ENCODE assay signal across 30 cellular contexts in genomic region chr11:132336781-132337535, GRCh38.
"Had no signal": no experiment of that assay in that cellular context is flagged by ENCODE, and none has a peak within 500 bp of the region (broad histone marks: within the 10 kb centered on the region; RNA-seq: fewer than 3 reads in every experiment).

No MANE protein-coding gene starts in this region.

- H3K4me3 Mint-ChIP-seq: activated CD4-positive, alpha-beta T cell treated with anti-CD3 and anti-CD28 coated beads for 36 hours; activated naive CD8-positive, alpha-beta T cell; effector memory CD8-positive, alpha-beta T cell; nephron; stimulated activated memory B cell treated with anti-CD40 and anti-IgM and Interleukin-4, amounts not matched to agents 10 μg/mL and 1 μg/mL and 100 μg/mL, for 72 hours; stimulated activated naive CD8-positive, alpha-beta T cell treated with anti-CD3 and anti-CD28 coated beads, Interleukin-15, amount 100 ng/mL, for 72 hours; T-helper 2 cell treated with Interferon-gamma antibody and Interleukin-4, amounts not matched to agents 5 μg/mL and 100 μg/mL, for 36 hours; type B pancreatic cell had no signal

- H3K4me1 Mint-ChIP-seq: activated CD4-positive, alpha-beta T cell treated with anti-CD3 and anti-CD28 coated beads for 36 hours; nephron; stimulated activated memory B cell treated with anti-CD40 and anti-IgM and Interleukin-4, amounts not matched to agents 10 μg/mL and 1 μg/mL and 100 μg/mL, for 72 hours; stimulated activated naive CD8-positive, alpha-beta T cell treated with anti-CD3 and anti-CD28 coated beads, Interleukin-15, amount 100 ng/mL, for 72 hours had no signal

- H3K4me1 ChIP-seq: adrenal gland, body of pancreas, gastroesophageal sphincter, sigmoid colon, uterus had no signal

- H3K9me3 ChIP-seq: adrenal gland, body of pancreas, gastroesophageal sphincter, ovary, sigmoid colon, uterus had no signal

- H3K9me3 Mint-ChIP-seq: nephron; T-helper 2 cell treated with Interferon-gamma antibody and Interleukin-4, amounts not matched to agents 5 μg/mL and 100 μg/mL, for 36 hours; type B pancreatic cell had no signal

- H3K27me3 ChIP-seq: adrenal gland, body of pancreas, dorsolateral prefrontal cortex, gastroesophageal sphincter, hepatocyte, ovary, sigmoid colon, uterus had no signal

- H3K27me3 Mint-ChIP-seq: activated CD4-positive, alpha-beta T cell treated with anti-CD3 and anti-CD28 coated beads for 36 hours; effector memory CD8-positive, alpha-beta T cell; stimulated activated memory B cell treated with anti-CD40 and anti-IgM and Interleukin-4, amounts not matched to agents 10 μg/mL and 1 μg/mL and 100 μg/mL, for 72 hours had no signal

- DNase-seq: activated CD4-positive, alpha-beta T cell treated with anti-CD3 and anti-CD28 coated beads for 36 hours; activated CD4-positive, CD25-positive, alpha-beta regulatory T cell; activated effector memory CD4-positive, alpha-beta T cell treated with Interleukin-2 at 50 U/mL for 16 hours; activated naive CD4-positive, alpha-beta T cell treated with Interleukin-2 at 50 U/mL for 16 hours; adrenal gland; aorta; body of pancreas; dorsolateral prefrontal cortex; effector memory CD8-positive, alpha-beta T cell; erythroblast; islet precursor cell; left ventricle myocardium superior; ovary; retina; sigmoid colon; small intestine; stimulated activated CD4-positive, alpha-beta T cell treated with anti-CD3 and anti-CD28 coated beads, Interleukin-4, amount 100 ng/mL, for 24 hours; stimulated activated naive CD8-positive, alpha-beta T cell treated with anti-CD3 and anti-CD28 coated beads, Interleukin-15, amount 100 ng/mL, for 72 hours; substantia nigra; uterus had no signal

- FAIRE-seq: small intestine had no signal

- H3K27ac Mint-ChIP-seq: activated CD4-positive, alpha-beta T cell treated with anti-CD3 and anti-CD28 coated beads for 36 hours; activated naive CD8-positive, alpha-beta T cell; effector memory CD8-positive, alpha-beta T cell; nephron; progenitor cell of endocrine pancreas; stimulated activated memory B cell treated with anti-CD40 and anti-IgM and Interleukin-4, amounts not matched to agents 10 μg/mL and 1 μg/mL and 100 μg/mL, for 72 hours; stimulated activated naive CD8-positive, alpha-beta T cell treated with anti-CD3 and anti-CD28 coated beads, Interleukin-15, amount 100 ng/mL, for 72 hours; T-helper 2 cell treated with Interferon-gamma antibody and Interleukin-4, amounts not matched to agents 5 μg/mL and 100 μg/mL, for 36 hours; type B pancreatic cell had no signal

- H3K36me3 ChIP-seq: adrenal gland, cardiac muscle cell, gastroesophageal sphincter, ovary, sigmoid colon, uterus had no signal

- H3K36me3 Mint-ChIP-seq: activated naive CD8-positive, alpha-beta T cell; stimulated activated memory B cell treated with anti-CD40 and anti-IgM and Interleukin-4, amounts not matched to agents 10 μg/mL and 1 μg/mL and 100 μg/mL, for 72 hours; type B pancreatic cell had no signal

- H3K27ac ChIP-seq: adrenal gland, body of pancreas, cardiac muscle cell, coronary artery, dorsolateral prefrontal cortex, gastroesophageal sphincter, hepatocyte, ovary, sigmoid colon, uterus had no signal

- H3K4me3 ChIP-seq: adrenal gland, body of pancreas, cardiac muscle cell, coronary artery, dorsolateral prefrontal cortex, gastroesophageal sphincter, hepatocyte, ovary, sigmoid colon, uterus had no signal

- ATAC-seq: activated CD4-positive, alpha-beta T cell treated with anti-CD3 and anti-CD28 coated beads for 36 hours; body of pancreas; effector memory CD8-positive, alpha-beta T cell; gastroesophageal sphincter; left ventricle myocardium superior; stimulated activated memory B cell treated with anti-CD40 and anti-IgM and Interleukin-4, amounts not matched to agents 10 μg/mL and 1 μg/mL and 100 μg/mL, for 72 hours; stimulated activated naive CD8-positive, alpha-beta T cell treated with anti-CD3 and anti-CD28 coated beads, Interleukin-15, amount 100 ng/mL, for 72 hours had no signal
